Comparison of ENCODE assay signal across 33 cellular contexts in the genomic region with DNA sequence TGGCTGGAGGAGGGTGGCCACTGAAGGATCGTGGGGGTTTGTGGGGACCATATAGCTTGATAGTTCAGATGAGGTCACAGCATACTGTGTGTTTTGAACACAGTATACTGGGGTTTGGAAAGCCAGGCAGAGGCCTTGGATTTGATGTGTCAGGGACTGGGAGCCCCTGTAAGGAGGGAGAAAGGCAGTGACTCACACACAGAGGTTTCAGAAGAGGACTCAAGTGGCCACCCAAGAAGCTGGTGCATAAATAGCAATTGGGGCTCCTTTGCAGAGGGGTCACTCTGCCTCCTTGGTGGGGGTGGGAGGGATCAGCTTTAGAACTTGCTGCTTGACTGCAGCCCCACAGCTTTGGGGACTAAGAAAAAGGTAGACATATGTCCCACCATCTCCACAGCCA. TPM values are rescaled to one million over a fixed set of nuclear protein-coding genes. Genes with fewer than 3 reads are reported as not detected.
"Had no signal": no experiment of that assay in that cellular context is flagged by ENCODE, and none has a peak within 500 bp of the region (broad histone marks: within the 10 kb centered on the region; RNA-seq: fewer than 3 reads in every experiment).

No MANE protein-coding gene starts in this region.

- H3K27ac Mint-ChIP-seq: activated CD4-positive, alpha-beta T cell treated with anti-CD3 and anti-CD28 coated beads for 36 hours; activated CD4-positive, alpha-beta T cell treated with anti-CD3 and anti-CD28 coated beads, Interleukin-2, amount 10 ng/mL, durations not matched to agents 7 days and 5 days; activated CD8-positive, alpha-beta T cell treated with anti-CD3 and anti-CD28 coated beads, Interleukin-2, amount 10 ng/mL, durations not matched to agents 7 days and 5 days; activated naive CD4-positive, alpha-beta T cell treated with anti-CD3 and anti-CD28 coated beads, Interleukin-2, amount 10 ng/mL, durations not matched to agents 7 days and 5 days; activated naive CD8-positive, alpha-beta T cell; activated T-cell treated with anti-CD3 and anti-CD28 coated beads, Interleukin-2, amount 50 U/mL, for 24 hours; activated T-helper 2 cell treated with anti-CD3 and anti-CD28 coated beads, Interferon-gamma antibody, Interleukin-2, Interleukin-4, amounts not matched to agents 10 μg/mL and 5 μg/mL and 100 μg/mL, durations not matched to agents 14 hours and 24 hours and 36 hours; WTC11 had no signal

- H3K27me3 ChIP-seq: brain microvascular endothelial cell, Peyer's patch had no signal

- H3K36me3 ChIP-seq: brain microvascular endothelial cell, MG63 had no signal

- H3K4me3 Mint-ChIP-seq: activated CD4-positive, alpha-beta T cell treated with anti-CD3 and anti-CD28 coated beads for 36 hours; activated CD4-positive, alpha-beta T cell treated with anti-CD3 and anti-CD28 coated beads, Interleukin-2, amount 10 ng/mL, durations not matched to agents 7 days and 5 days; activated CD8-positive, alpha-beta T cell treated with anti-CD3 and anti-CD28 coated beads, Interleukin-2, amount 10 ng/mL, durations not matched to agents 7 days and 5 days; activated naive CD4-positive, alpha-beta T cell treated with anti-CD3 and anti-CD28 coated beads, Interleukin-2, amount 10 ng/mL, durations not matched to agents 7 days and 5 days; activated naive CD8-positive, alpha-beta T cell; activated T-cell treated with anti-CD3 and anti-CD28 coated beads, Interleukin-2, amount 50 U/mL, for 24 hours; WTC11 had no signal

- H3K9me3 Mint-ChIP-seq: activated CD4-positive, alpha-beta T cell treated with anti-CD3 and anti-CD28 coated beads, Interleukin-2, amount 10 ng/mL, durations not matched to agents 7 days and 5 days; activated naive CD4-positive, alpha-beta T cell treated with anti-CD3 and anti-CD28 coated beads, Interleukin-2, amount 10 ng/mL, durations not matched to agents 7 days and 5 days; activated T-cell treated with anti-CD3 and anti-CD28 coated beads, Interleukin-2, amount 50 U/mL, for 24 hours; activated T-helper 2 cell treated with anti-CD3 and anti-CD28 coated beads, Interferon-gamma antibody, Interleukin-2, Interleukin-4, amounts not matched to agents 10 μg/mL and 5 μg/mL and 100 μg/mL, durations not matched to agents 14 hours and 24 hours and 36 hours; WTC11 had no signal

- H3K4me1 Mint-ChIP-seq: activated CD4-positive, alpha-beta T cell treated with anti-CD3 and anti-CD28 coated beads for 36 hours; activated CD4-positive, alpha-beta T cell treated with anti-CD3 and anti-CD28 coated beads, Interleukin-2, amount 10 ng/mL, durations not matched to agents 7 days and 5 days; WTC11 had no signal

- DNase-seq: activated CD4-positive, alpha-beta T cell treated with anti-CD3 and anti-CD28 coated beads for 36 hours; activated CD4-positive, alpha-beta T cell treated with anti-CD3 and anti-CD28 coated beads, Interleukin-2, amount 10 ng/mL, durations not matched to agents 7 days and 5 days; activated CD4-positive, alpha-beta T cell treated with anti-CD3 and anti-CD28 coated beads, Interleukin-2, amount 50 U/mL, for 48 hours; activated CD8-positive, alpha-beta T cell treated with anti-CD3 and anti-CD28 coated beads, Interleukin-2, amount 10 ng/mL, durations not matched to agents 7 days and 5 days; activated naive CD4-positive, alpha-beta T cell treated with anti-CD3 and anti-CD28 coated beads, Interleukin-2, amount 10 ng/mL, durations not matched to agents 7 days and 5 days; activated T-cell treated with anti-CD3 and anti-CD28 coated beads, Interleukin-2, amount 50 U/mL, for 24 hours; brain microvascular endothelial cell; central memory CD4-positive, alpha-beta T cell; Kasumi-1; KG1; MG63; NCI-H1048; NCI-H1105 treated with DMSO at 0.1 percent for 48 hours; NCI-H1436; NCI-H1694; NCI-H1930; NCI-H2081 treated with DMSO at 0.1 percent for 48 hours; NCI-H345; NCI-H524 treated with DMSO at 0.1 percent for 48 hours; NCI-H748 treated with DMSO at 0.1 percent for 48 hours; NK-92 treated with Interleukin-12 subunit alpha and Interleukin-12 subunit beta, amount 100 ng/mL, for 24 hours; PC-3; Peyer's patch; Right ventricle myocardium superior; T1000 had no signal

- H3K27ac ChIP-seq: brain microvascular endothelial cell, SK-N-MC had no signal

- ATAC-seq: activated CD4-positive, alpha-beta T cell treated with anti-CD3 and anti-CD28 coated beads for 36 hours; activated CD4-positive, CD25-positive, alpha-beta regulatory T cell treated with anti-CD3 and anti-CD28 coated beads, Interleukin-2, amount 50 U/mL, for 24 hours; activated CD8-positive, alpha-beta T cell treated with anti-CD3 and anti-CD28 coated beads, Interleukin-2, amount 10 ng/mL, durations not matched to agents 7 days and 5 days; PC-3; WTC11 had no signal

- H3K36me3 Mint-ChIP-seq: activated naive CD4-positive, alpha-beta T cell treated with anti-CD3 and anti-CD28 coated beads, Interleukin-2, amount 10 ng/mL, durations not matched to agents 7 days and 5 days; activated naive CD8-positive, alpha-beta T cell; WTC11 had no signal

- H3K9me3 ChIP-seq: MG63, Peyer's patch had no signal

- H3K4me3 ChIP-seq: MG63, Peyer's patch, SK-N-MC had no signal

RNA-seq across cellular contexts. Expression of gene SLC5A1, which starts 39.3 kb away (rescaled TPM):
- total RNA-seq: activated CD4-positive, alpha-beta T cell treated with anti-CD3 and anti-CD28 coated beads for 36 hours; activated CD4-positive, alpha-beta T cell treated with anti-CD3 and anti-CD28 coated beads, Interleukin-2, amount 10 ng/mL, durations not matched to agents 7 days and 5 days; activated CD8-positive, alpha-beta T cell treated with anti-CD3 and anti-CD28 coated beads, Interleukin-2, amount 10 ng/mL, durations not matched to agents 7 days and 5 days; activated T-helper 2 cell treated with anti-CD3 and anti-CD28 coated beads, Interferon-gamma antibody, Interleukin-2, Interleukin-4, amounts not matched to agents 10 μg/mL and 5 μg/mL and 100 μg/mL, durations not matched to agents 14 hours and 24 hours and 36 hours; NCI-H460; PC-3; T-helper 1 cell treated with Interleukin-12 subunit alpha and Interleukin-12 subunit beta and Interleukin-4 antibody, amounts not matched to agents 30 ng/mL and 1 ng/mL, for 36 hours; T-helper 2 cell treated with Interferon-gamma antibody and Interleukin-4, amounts not matched to agents 100 ng/mL and 5 ng/mL, for 36 hours; WTC11 had no signal
